Comparison of ENCODE assay signal across 15 cellular contexts in genomic region chr14:88631091-88631490, GRCh38.
DNase-seq lines count a peak whose midpoint lies in the region; ATAC-seq and TF ChIP-seq lines count a peak whose summit lies in the region.
"Had no signal": no experiment of that assay in that cellular context is flagged by ENCODE, and none has a peak within 500 bp of the region (broad histone marks: within the 10 kb centered on the region; RNA-seq: fewer than 3 reads in every experiment).

No MANE protein-coding gene starts in this region.

- H2BK15ac ChIP-seq in H9 (ENCODE audit: low read depth, low read length) = no peak overlapping the region

- no peak overlapping the region for H4K91ac ChIP-seq in H9 (ENCODE audit: insufficient read length, low read depth, low read length)

- WGBS in smooth muscle cell (ENCODE audit: low lambda C conversion rate) = 70% methylated on average over 3 of the region's 3 CpGs
- no CpG with 5 or more reads among the region's 3 CpGs for WGBS in H9 (ENCODE audit: extremely low coverage, insufficient read length, low lambda C conversion rate)

- CTCF ChIA-PET in activated CD4-positive, alpha-beta T cell treated with anti-CD3 and anti-CD28 coated beads for 36 hours (lab: Charles Lee) = interaction anchor here (0.6 kb wide), 1 partner anchor 233 kb away, joined by 3 read pairs; no protein-coding TSS in a partner anchor

- H3K56ac ChIP-seq in H9 (ENCODE audit: insufficient read length, low read depth, low read length) = no peak overlapping the region

- no peak overlapping the region for H3K18ac ChIP-seq in H9 (ENCODE audit: insufficient read length, low read depth, low read length)

- H3K36me3 ChIP-seq in ACC112 (ENCODE audit: insufficient read depth, low read length) = no peaks in the 10 kb centered on the region
- H3K36me3 ChIP-seq in SJSA1 = no peaks in the 10 kb centered on the region
- H3K36me3 ChIP-seq in smooth muscle cell (ENCODE audit: low read depth) = no peaks in the 10 kb centered on the region

- H3K27me3 Mint-ChIP-seq in activated CD4-positive, alpha-beta T cell treated with anti-CD3 and anti-CD28 coated beads for 36 hours = no peaks in the 10 kb centered on the region
- H3K27me3 Mint-ChIP-seq in H9 (ENCODE audit: low read depth) = no peaks in the 10 kb centered on the region
- H3K27me3 Mint-ChIP-seq: B cell; CD4-positive, alpha-beta T cell had no signal

- peaks cover 11% of the 10 kb centered on the region for H3K36me3 Mint-ChIP-seq in activated CD4-positive, alpha-beta T cell treated with anti-CD3 and anti-CD28 coated beads for 36 hours (ENCODE audit: low read depth)
- H3K36me3 Mint-ChIP-seq in H9 (ENCODE audit: insufficient read depth in 1 of 3, low read depth in 3 of 3) = no peaks in the 10 kb centered on the region

- no peaks in the 10 kb centered on the region for H3K4me1 Mint-ChIP-seq in activated CD4-positive, alpha-beta T cell treated with anti-CD3 and anti-CD28 coated beads for 36 hours
- H3K4me1 Mint-ChIP-seq in H9 = no peaks in the 10 kb centered on the region
- H3K4me1 Mint-ChIP-seq: B cell had no signal

- H3K14ac ChIP-seq in H9 (ENCODE audit: insufficient read depth, low read length) = no peak overlapping the region

- H2AFZ ChIP-seq in ACC112 (ENCODE audit: low read length, unreplicated experiment) (peak overlapping the region; percentile 69), smooth muscle cell (ENCODE audit: low read depth) (no peak overlapping the region), H9 (ENCODE audit: low read length) (no peak overlapping the region)

- H3K9me3 ChIP-seq in SJSA1 (replicated peaks) (no peaks in the 10 kb centered on the region), smooth muscle cell (replicated peaks; ENCODE audit: low read depth) (no peaks in the 10 kb centered on the region), H9 (ENCODE audit: control insufficient read depth, low read depth, low read length) (no peaks in the 10 kb centered on the region)

- no peak overlapping the region for H2BK120ac ChIP-seq in H9 (ENCODE audit: low read depth, low read length, poor library complexity, severe bottlenecking)

- no peak overlapping the region for H3K4ac ChIP-seq in H9 (ENCODE audit: low read depth, low read length)

- POLR2A ChIA-PET in activated CD4-positive, alpha-beta T cell treated with anti-CD3 and anti-CD28 coated beads for 36 hours (lab: Charles Lee) = no interaction called here

- H2BK5ac ChIP-seq in H9 (ENCODE audit: insufficient read length, low read length) = no peak overlapping the region

- no peak overlapping the region for H2BK20ac ChIP-seq in H9 (ENCODE audit: low read depth, low read length, poor library complexity, severe bottlenecking)

- H3K4me1 ChIP-seq in ACC112 (ENCODE audit: control insufficient read depth, insufficient read depth, low read length, unreplicated experiment) (peaks cover 9% of the 10 kb centered on the region), SJSA1 (replicated peaks) (peaks cover 12% of the 10 kb centered on the region), smooth muscle cell (ENCODE audit: low read depth) (no peaks in the 10 kb centered on the region), H9 (ENCODE audit: insufficient read depth, low read length) (no peaks in the 10 kb centered on the region)

- no peak overlapping the region for H2BK12ac ChIP-seq in H9 (ENCODE audit: insufficient read length, low read depth, low read length)

- ATAC-seq in activated CD4-positive, alpha-beta T cell treated with anti-CD3 and anti-CD28 coated beads for 36 hours = no peak

- no peaks in the 10 kb centered on the region for H3K23me2 ChIP-seq in H9 (ENCODE audit: insufficient read length, low read depth, low read length, poor library complexity, severe bottlenecking)

- peak overlapping the region; percentile 3; the same call in 1 of the 2 replicates for H3K27ac ChIP-seq in ACC112 (ENCODE audit: low read depth, low read length)
- H3K27ac ChIP-seq in SJSA1 = 0 out of 2 replicates have a peak overlapping the region, but pooled peaks have one; percentile 28
- H3K27ac ChIP-seq in smooth muscle cell (ENCODE audit: low read depth) = peak overlapping the region; percentile 94
- no peak overlapping the region for H3K27ac ChIP-seq in H9 (ENCODE audit: insufficient read length, low read depth, low read length)

- no peak overlapping the region for H3K27ac Mint-ChIP-seq in activated CD4-positive, alpha-beta T cell treated with anti-CD3 and anti-CD28 coated beads for 36 hours
- no peak overlapping the region for H3K27ac Mint-ChIP-seq in H9
- H3K27ac Mint-ChIP-seq: B cell; CD4-positive, alpha-beta T cell had no signal

- no peak overlapping the region for H3T11ph ChIP-seq in H9 (ENCODE audit: low read length)

- H2AK5ac ChIP-seq in H9 (ENCODE audit: insufficient read length, low read length) = no peak overlapping the region

- no peaks in the 10 kb centered on the region for H4K20me1 ChIP-seq in smooth muscle cell (ENCODE audit: low read depth)
- no peaks in the 10 kb centered on the region for H4K20me1 ChIP-seq in H9 (ENCODE audit: control insufficient read depth, insufficient read depth, insufficient read length)

- H4K5ac ChIP-seq in H9 (ENCODE audit: insufficient read length, low read depth, low read length) = no peak overlapping the region

- TF ChIP-seq CTCF in smooth muscle cell (IDR thresholded peaks at IDR 0.05; ENCODE audit: borderline replicate concordance, insufficient read depth, poor library complexity, severe bottlenecking) = no peak
- TF ChIP-seq CTCF in H9 (conservative IDR thresholded peaks at IDR 0.05) = no peak

- no peak overlapping the region for H3K4me3 ChIP-seq in ACC112 (ENCODE audit: low read depth, low read length)
- no peak overlapping the region for H3K4me3 ChIP-seq in SJSA1
- H3K4me3 ChIP-seq in smooth muscle cell = no peak overlapping the region

- no peak overlapping the region for H3K23ac ChIP-seq in H9 (ENCODE audit: insufficient read length, low read depth, low read length)

- H3F3A ChIP-seq in smooth muscle cell (ENCODE audit: low read depth) = peaks cover 3% of the 10 kb centered on the region

- H3K79me2 ChIP-seq in ACC112 (ENCODE audit: control insufficient read depth, insufficient read depth, low read length, unreplicated experiment) (no peaks in the 10 kb centered on the region), smooth muscle cell (ENCODE audit: low read depth) (no peaks in the 10 kb centered on the region), H9 (ENCODE audit: insufficient read depth, low read length) (no peaks in the 10 kb centered on the region)

- no peaks in the 10 kb centered on the region for H3K9me3 Mint-ChIP-seq in activated CD4-positive, alpha-beta T cell treated with anti-CD3 and anti-CD28 coated beads for 36 hours (ENCODE audit: low read depth)
- no peaks in the 10 kb centered on the region for H3K9me3 Mint-ChIP-seq in H9
- H3K9me3 Mint-ChIP-seq: CD4-positive, alpha-beta T cell had no signal

- H3K4me2 ChIP-seq in smooth muscle cell = peak overlapping the region; percentile 32
- no peak overlapping the region for H3K4me2 ChIP-seq in H9 (ENCODE audit: insufficient read depth, insufficient read length, low read length)

- H3K4me3 Mint-ChIP-seq in activated CD4-positive, alpha-beta T cell treated with anti-CD3 and anti-CD28 coated beads for 36 hours = no peak overlapping the region
- no peak overlapping the region for H3K4me3 Mint-ChIP-seq in H9
- H3K4me3 Mint-ChIP-seq: B cell; CD4-positive, alpha-beta T cell had no signal

- H3K9ac ChIP-seq in smooth muscle cell (ENCODE audit: low read depth) = peak overlapping the region; percentile 70
- H3K9ac ChIP-seq in H9 (ENCODE audit: extremely low read depth, insufficient read length, low read length) = no peak overlapping the region

- H4K8ac ChIP-seq in H9 (replicated peaks; ENCODE audit: insufficient read length, low read depth, low read length) = no peak overlapping the region

- H3K79me1 ChIP-seq in H9 (ENCODE audit: insufficient read depth, low read depth, low read length, poor library complexity, severe bottlenecking) = no peaks in the 10 kb centered on the region

- DNase-seq in SJSA1 (ENCODE audit: low read depth in 1 of 2, low spot score in 2 of 2) (no peak), kidney tubule cell (ENCODE audit: low spot score) (peak; percentile 77), smooth muscle cell (lab: John Stamatoyannopoulos, UW; ENCODE audit: unreplicated experiment) (no peak), NOMO-1 (lab: John Stamatoyannopoulos, UW; ENCODE audit: unreplicated experiment in 2 of 2) (no peak), H9 (no peak)
- no peak for DNase-seq in activated CD4-positive, alpha-beta T cell treated with anti-CD3 and anti-CD28 coated beads for 36 hours
- DNase-seq: 8988T; C1 segment of cervical spinal cord; Calu3; CD4-positive, alpha-beta T cell; DMS 273 treated with DMSO at 0.1 percent for 48 hours; DMS79; KBM-7 had no signal

- intact Hi-C loops in activated CD4-positive, alpha-beta T cell treated with anti-CD3 and anti-CD28 coated beads for 36 hours (cut with DNase I, micrococcal nuclease) = no loop called here

- H3K27me3 ChIP-seq in ACC112 (ENCODE audit: insufficient read depth, low read length) (no peaks in the 10 kb centered on the region), SJSA1 (replicated peaks) (no peaks in the 10 kb centered on the region), smooth muscle cell (ENCODE audit: low read depth) (no peaks in the 10 kb centered on the region), H9 (ENCODE audit: insufficient read depth, low read length) (no peaks in the 10 kb centered on the region)
